In the genomic region with DNA sequence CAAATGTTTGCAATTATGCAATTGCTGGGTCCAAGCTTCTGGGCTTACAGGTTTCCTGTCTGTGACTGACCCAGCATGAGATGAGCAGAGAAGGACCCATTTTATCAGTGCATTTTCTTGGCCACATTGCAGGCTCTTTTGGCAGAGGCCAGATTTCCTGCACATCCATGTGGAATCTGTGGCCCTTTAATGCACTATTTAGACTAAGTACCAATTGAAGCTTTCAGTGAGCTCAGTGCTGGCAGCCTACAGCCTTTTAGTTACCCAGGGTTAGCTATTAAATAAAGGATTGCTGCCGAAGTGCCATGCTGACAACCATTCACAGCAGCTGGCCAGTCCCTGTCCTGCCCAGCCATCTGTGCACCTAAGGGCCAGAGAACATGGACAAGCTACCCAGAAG, we compare ENCODE assay signal across 12 cellular contexts.
DNase-seq lines count a peak whose midpoint lies in the region; ATAC-seq and TF ChIP-seq lines count a peak whose summit lies in the region.
"Had no signal": no experiment of that assay in that cellular context is flagged by ENCODE, and none has a peak within 500 bp of the region (broad histone marks: within the 10 kb centered on the region; RNA-seq: fewer than 3 reads in every experiment).

No MANE protein-coding gene starts in this region.

- no peaks in the 10 kb centered on the region for H3K9me3 ChIP-seq in esophagus muscularis mucosa
- H3K9me3 ChIP-seq in HAP-1 = no peaks in the 10 kb centered on the region

- no peaks in the 10 kb centered on the region for H3K4me1 ChIP-seq in esophagus muscularis mucosa
- no peaks in the 10 kb centered on the region for H3K4me1 ChIP-seq in HAP-1

- no peak for TF ChIP-seq EP300 in esophagus muscularis mucosa (IDR thresholded peaks at IDR 0.05)

- ATAC-seq in GM18868 (IDR thresholded peaks at IDR 0.05; ENCODE audit: unreplicated experiment) = no peak
- ATAC-seq: CD8-positive, alpha-beta T cell; HCT116 had no signal

- in situ Hi-C loops in HAP-1 (cut with MboI; ENCODE audit: low sequenced_read_pairs) = no loop called here

- no peak for TF ChIP-seq POLR2A in esophagus muscularis mucosa (IDR thresholded peaks at IDR 0.05; ENCODE audit: low read depth)

- H3K27ac ChIP-seq in esophagus muscularis mucosa (replicated peaks in 1 of 4) = no peak overlapping the region

- H3K27me3 ChIP-seq in esophagus muscularis mucosa (no peaks in the 10 kb centered on the region), HAP-1 (ENCODE audit: low read depth) (no peaks in the 10 kb centered on the region)

- TF ChIP-seq CTCF in esophagus muscularis mucosa (IDR thresholded peaks at IDR 0.05) = no peak

- intact Hi-C loops in esophagus muscularis mucosa (cut with DNase I) = no loop called here

- DNase-seq in D341Med (ENCODE audit: low spot score) (peak; percentile 5), NCI-H446 treated with DMSO at 0.1 percent for 48 hours (lab: John Stamatoyannopoulos, UW) (peak; percentile 83), esophagus muscularis mucosa (ENCODE audit: extremely low spot score) (peak; percentile 62), HAP-1 (ENCODE audit: low spot score in 2 of 2) (no peak), OCI-M2 (lab: John Stamatoyannopoulos, UW; ENCODE audit: unreplicated experiment) (no peak), iPS-NIHi7 (ENCODE audit: extremely low spot score) (no peak)
- DNase-seq: CD8-positive, alpha-beta T cell; COR-L47; DND-41; GF-D8 had no signal

- 100% methylated on average over 1 of the region's 1 CpG for WGBS in esophagus muscularis mucosa

- H3K4me3 ChIP-seq in esophagus muscularis mucosa = no peak overlapping the region
- no peak overlapping the region for H3K4me3 ChIP-seq in HAP-1

- no peaks in the 10 kb centered on the region for H3K36me3 ChIP-seq in esophagus muscularis mucosa
- no peaks in the 10 kb centered on the region for H3K36me3 ChIP-seq in HAP-1 (replicated peaks)

Comparison
In these comparisons a context has a peak if more than half of its experiments do, and no peak if none do; other contexts are left out.
1. DNase-seq: peak in D341Med (single experiment), NCI-H446 treated with DMSO at 0.1 percent for 48 hours (single experiment) and esophagus muscularis mucosa (single experiment); none in HAP-1 (0 of 2), OCI-M2 (single experiment) and iPS-NIHi7 (single experiment).